In the genomic region with DNA sequence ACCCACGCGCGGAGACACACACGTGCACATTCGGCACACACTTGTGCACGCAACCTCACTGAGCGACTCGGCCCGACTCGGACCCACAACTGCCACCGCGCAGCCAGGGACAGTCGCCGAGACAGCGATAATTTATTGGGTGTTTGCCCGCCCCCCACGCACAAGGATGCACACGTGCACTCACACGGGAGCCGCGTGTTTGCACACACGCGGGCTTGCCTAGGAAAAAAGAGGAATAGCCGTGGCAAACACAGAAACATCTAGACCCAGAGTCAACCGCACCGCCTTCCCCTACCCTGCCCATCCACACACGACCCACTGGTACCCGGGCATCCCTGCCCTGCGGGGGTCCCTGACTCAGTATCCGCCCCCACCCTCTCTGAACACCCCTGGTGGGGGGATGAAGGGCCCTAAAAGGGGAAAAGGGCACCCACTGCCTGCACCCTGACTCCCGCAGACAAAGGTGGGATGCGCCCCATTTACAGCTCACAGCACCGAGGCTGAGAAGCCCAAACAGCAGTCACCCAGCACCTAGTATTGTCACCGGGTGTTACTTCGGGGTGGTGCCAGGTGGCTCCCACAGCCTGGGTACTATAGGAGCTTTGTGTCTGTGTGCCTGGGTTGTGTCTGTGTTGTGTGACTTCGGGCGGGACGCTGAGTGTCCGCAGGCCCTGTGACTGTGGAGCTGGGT, we compare ENCODE assay signal across 8 cellular contexts. TPM values are rescaled to one million over a fixed set of nuclear protein-coding genes. Genes with fewer than 3 reads are reported as not detected.
DNase-seq lines count a peak whose midpoint lies in the region; ATAC-seq and TF ChIP-seq lines count a peak whose summit lies in the region.

No MANE protein-coding gene starts in this region.

- ATAC-seq in Right ventricle myocardium inferior (no peak), left ventricle myocardium superior (no peak), GM21381 (IDR thresholded peaks at IDR 0.05; ENCODE audit: unreplicated experiment) (no peak), HG02798 (IDR thresholded peaks at IDR 0.05; ENCODE audit: poor library complexity, unreplicated experiment) (no peak)

- peaks cover 9 to 49% (median 28%) of the 10 kb centered on the region in 4 donors for H3K4me1 ChIP-seq in liver (ENCODE audit: control insufficient read depth in 4 of 4, insufficient read depth in 4 of 4, low read length in 3 of 4)
- peaks cover 66% of the 10 kb centered on the region for H3K4me1 ChIP-seq in testis

- intact Hi-C loops in Right ventricle myocardium inferior (cut with DNase I) = loop anchor here (5.0 kb wide), 1 partner anchor 136 kb away; a partner anchor contains a TSS
- intact Hi-C loops in left ventricle myocardium superior (cut with micrococcal nuclease) = no loop called here
- intact Hi-C loops in testis (cut with DNase I; ENCODE audit: low total_unique reads) = no loop called here

- H3K27me3 ChIP-seq in liver (ENCODE audit: control insufficient read depth in 4 of 4, insufficient read depth in 4 of 4, low read length in 3 of 4) = no peaks in the 10 kb centered on the region
- H3K27me3 ChIP-seq in testis = no peaks in the 10 kb centered on the region

- H3K36me3 ChIP-seq in liver (ENCODE audit: control insufficient read depth in 4 of 4, insufficient read depth in 3 of 4, low read depth in 1 of 4, low read length in 3 of 4) (no peaks in the 10 kb centered on the region), testis (ENCODE audit: low read depth, missing control alignments) (no peaks in the 10 kb centered on the region)

- H3K9me3 ChIP-seq in liver (ENCODE audit: control insufficient read depth in 4 of 4, low read length in 3 of 4) = no peaks in the 10 kb centered on the region
- H3K9me3 ChIP-seq in testis = no peaks in the 10 kb centered on the region

- H3K27ac ChIP-seq in angular gyrus (ENCODE audit: low read depth, low read length) = peak overlapping the region; percentile 94
- peak overlapping the region; percentile 89 to 94 for H3K27ac ChIP-seq in liver (ENCODE audit: low read depth in 1 of 2, low read length in 2 of 2)
- H3K27ac ChIP-seq in testis = peak overlapping the region; percentile 92 to 93

- 13% methylated on average over 39 of the region's 39 CpGs for WGBS in liver
- WGBS in testis, 2 donors = 9 to 16% methylated on average over 19 to 39 of the region's 39 CpGs

- DNase-seq in Right ventricle myocardium inferior (ENCODE audit: missing footprints) (peak; percentile 84), left ventricle myocardium superior (no peak), testis (no peak), NCI-H82 treated with DMSO at 0.1 percent for 48 hours (lab: John Stamatoyannopoulos, UW; ENCODE audit: unreplicated experiment) (no peak)

- TF ChIP-seq RAD21 in liver (IDR thresholded peaks at IDR 0.05) = no peak

- TF ChIP-seq CTCF in liver (IDR thresholded peaks at IDR 0.05; ENCODE audit: low read depth, low read length, missing input control) (no peak), testis (IDR thresholded peaks at IDR 0.05) (no peak)

- H3K4me3 ChIP-seq in liver (ENCODE audit: low read depth in 1 of 3, low read length in 3 of 3) (no peak overlapping the region), testis (peak overlapping the region; percentile 49 to 57)

- H3K9ac ChIP-seq in liver (ENCODE audit: low read depth in 1 of 2, low read length in 2 of 2) = no peak overlapping the region

- TF ChIP-seq POLR2A in testis (IDR thresholded peaks at IDR 0.05) = no peak

TF ChIP-seq in liver, 16 proteins besides CTCF, POLR2A, EP300 and RAD21:
- TF ChIP-seq YY1 (IDR thresholded peaks at IDR 0.05) (no peak), GABPA (IDR thresholded peaks at IDR 0.05 in 1 of 2, conservative IDR thresholded peaks at IDR 0.05 in 1 of 2) (no peak)
TF ChIP-seq in liver: peak in this region for 0.

RNA-seq across cellular contexts. Expression of a gene that starts 1.0 kb away (rescaled TPM):
- total RNA-seq in Right ventricle myocardium inferior (36.2 TPM), left ventricle myocardium superior (36.4 TPM), liver (10 to 100 TPM in 1 of 2 donors, 1 to 10 TPM in 1; 6.4 to 19.0 TPM), testis (100 to 1,000 TPM in 1 of 2 donors, 10 to 100 TPM in 1; 90.3 to 118 TPM)
- polyA plus RNA-seq in liver (10 to 100 TPM in 1 of 2 donors, 1 to 10 TPM in 1; 4.0 to 16.6 TPM), testis (ENCODE audit: insufficient read depth, low read depth, low replicate concordance) (80.5 TPM)

RNA-seq across cellular contexts. Expression of a gene that starts 19.8 kb away (rescaled TPM):
- total RNA-seq in Right ventricle myocardium inferior = 26.0 TPM
- 24.4 TPM for total RNA-seq in left ventricle myocardium superior
- total RNA-seq in liver = 10 to 100 TPM in 1 of 2 donors, 1 to 10 TPM in 1; 8.0 to 41.9 TPM
- 10 to 100 TPM in 1 of 2 donors, 1 to 10 TPM in 1; 4.7 to 12.1 TPM for polyA plus RNA-seq in liver
- 1,000 to 10,000 TPM in 1 of 2 donors, 100 to 1,000 TPM in 1; 1,000 to 1,122 TPM for total RNA-seq in testis
- 493 TPM for polyA plus RNA-seq in testis (ENCODE audit: insufficient read depth, low read depth, low replicate concordance)

RNA-seq across cellular contexts. Expression of a gene that starts 20.8 kb away (rescaled TPM):
- 5.0 TPM for total RNA-seq in Right ventricle myocardium inferior
- 2.9 TPM for total RNA-seq in left ventricle myocardium superior
- 10 to 100 TPM in 1 of 2 donors, 1 to 10 TPM in 1; 7.9 to 13.4 TPM for total RNA-seq in liver
- polyA plus RNA-seq in liver = 1 to 10 TPM; 2.3 to 5.8 TPM
- total RNA-seq in testis = 1 to 10 TPM; 1.6 to 4.0 TPM
- polyA plus RNA-seq in testis (ENCODE audit: insufficient read depth, low read depth, low replicate concordance) = 3.4 TPM

RNA-seq across cellular contexts. Expression of a gene that starts 32.2 kb away (rescaled TPM):
- total RNA-seq in Right ventricle myocardium inferior = 0.46 TPM
- total RNA-seq in left ventricle myocardium superior = 0.27 TPM
- 10 to 100 TPM in 1 of 2 donors, under 1 TPM in 1; 0.42 to 11.6 TPM for total RNA-seq in liver
- polyA plus RNA-seq in liver = 1 to 10 TPM; 6.7 to 7.7 TPM
- 1 to 10 TPM in 1 of 2 donors, under 1 TPM in 1; 0.93 to 2.5 TPM for total RNA-seq in testis
- 1.0 TPM for polyA plus RNA-seq in testis (ENCODE audit: insufficient read depth, low read depth, low replicate concordance)

Comparison
In these comparisons a context has a peak if more than half of its experiments do, and no peak if none do; other contexts are left out.
1. H3K4me3 ChIP-seq: peak in testis (2 of 2); none in liver (0 of 3).
2. RNA of a gene that starts 19.8 kb away (total RNA-seq): 1,000 to 1,122 TPM in testis; 8.0 to 41.9 TPM in liver, 26.0 TPM in Right ventricle myocardium inferior (single experiment) and 24.4 TPM in left ventricle myocardium superior (single experiment); every median in the first group is over 10 times any median in the second.
3. Peak in every context shown above with its lines, with median percentiles within 50 percentile points of each other: H3K27ac ChIP-seq.